ENCODE assay signal across 12 cellular contexts in genomic region chr6:45555981-45556771, GRCh38.
DNase-seq lines count a peak whose midpoint lies in the region; TF ChIP-seq lines count a peak whose summit lies in the region.
"Had no signal": no experiment of that assay in that cellular context is flagged by ENCODE, and none has a peak within 500 bp of the region (broad histone marks: within the 10 kb centered on the region; RNA-seq: fewer than 3 reads in every experiment).

No MANE protein-coding gene starts in this region.

- H3K9me3 ChIP-seq in SK-N-MC (ENCODE audit: low read depth, low read length) = no peaks in the 10 kb centered on the region
- H3K9me3 ChIP-seq in ascending aorta = no peaks in the 10 kb centered on the region

- H3K4me1 ChIP-seq in rectal smooth muscle tissue (ENCODE audit: control insufficient read depth, insufficient read depth, low read length) (no peaks in the 10 kb centered on the region), ascending aorta (no peaks in the 10 kb centered on the region)

- H3K27ac ChIP-seq in SK-N-MC (no peak overlapping the region), rectal smooth muscle tissue (ENCODE audit: low read depth, low read length) (peak overlapping the region; percentile 45), ascending aorta (no peak overlapping the region)

- H3K36me3 ChIP-seq in BJ (ENCODE audit: control insufficient read depth, insufficient read depth, low read length) (no peaks in the 10 kb centered on the region), SK-N-MC (ENCODE audit: insufficient read depth, low read length) (no peaks in the 10 kb centered on the region), rectal smooth muscle tissue (ENCODE audit: control insufficient read depth, insufficient read depth, low read length) (no peaks in the 10 kb centered on the region), ascending aorta (no peaks in the 10 kb centered on the region)

- CTCF ChIA-PET in BJ (lab: Yijun Ruan, JAX) = interaction anchor here (0.7 to 1.5 kb wide), 6 partner anchors 13 to 900 kb away, joined by 3 to 4 read pairs (median 4); no protein-coding TSS in a partner anchor

- H3K27me3 ChIP-seq in BJ (ENCODE audit: control insufficient read depth, insufficient read depth, low read length) (no peaks in the 10 kb centered on the region), rectal smooth muscle tissue (ENCODE audit: control insufficient read depth, insufficient read depth, low read length) (no peaks in the 10 kb centered on the region), ascending aorta (no peaks in the 10 kb centered on the region)

- intact Hi-C loops in ascending aorta (cut with DNase I) = no loop called here

- POLR2A ChIA-PET in BJ (lab: Charles Lee) = interaction anchor here (0.7 kb wide), 1 partner anchor 108 kb away, joined by 6 read pairs; no protein-coding TSS in a partner anchor

- H3K4me3 ChIP-seq in BJ (ENCODE audit: low read depth, low read length) (peak overlapping the region; percentile 34), SK-N-MC (peak overlapping the region; percentile 11; the same call in 1 of the 2 replicates), fibroblast of villous mesenchyme (ENCODE audit: low read depth, low read length) (peak overlapping the region; percentile 38), rectal smooth muscle tissue (ENCODE audit: low read length) (no peak overlapping the region), ascending aorta (peak overlapping the region in 1 of 2 donors; percentile 36)

- DNase-seq in BJ (ENCODE audit: low read depth) = peak; percentile 51
- no peak for DNase-seq in SK-N-MC (ENCODE audit: low read depth, low spot score)
- DNase-seq in fibroblast of villous mesenchyme (ENCODE audit: low read depth) = peak; percentile 89
- DNase-seq in NCI-H2029 treated with DMSO at 0.1 percent for 48 hours (lab: John Stamatoyannopoulos, UW) = no peak
- DNase-seq in effector CD4-positive, alpha-beta T cell = no peak
- no peak for DNase-seq in ascending aorta (ENCODE audit: low spot score in 2 of 2)
- no peak for DNase-seq in NCI-H1694 treated with DMSO at 0.1 percent for 48 hours (lab: John Stamatoyannopoulos, UW)
- DNase-seq: activated effector memory CD4-positive, alpha-beta T cell treated with Interleukin-2 at 50 U/mL for 16 hours; Calu3; H7; NCI-H2171 had no signal

- H3K9ac ChIP-seq in SK-N-MC (ENCODE audit: insufficient read length) (no peak overlapping the region), rectal smooth muscle tissue (ENCODE audit: low read length) (no peak overlapping the region)

- TF ChIP-seq CTCF in BJ (IDR thresholded peaks at IDR 0.05; ENCODE audit: insufficient read depth, low read depth, low read length) = no peak
- TF ChIP-seq CTCF in fibroblast of villous mesenchyme (IDR thresholded peaks at IDR 0.05; ENCODE audit: insufficient read depth, low read depth, low read length) = no peak
- no peak for TF ChIP-seq CTCF in ascending aorta (IDR thresholded peaks at IDR 0.05)

Comparison
In these comparisons a context has a peak if more than half of its experiments do, and no peak if none do; other contexts are left out.
1. DNase-seq: peak in BJ (single experiment) and fibroblast of villous mesenchyme (single experiment); none in SK-N-MC (single experiment), NCI-H2029 treated with DMSO at 0.1 percent for 48 hours (single experiment), effector CD4-positive, alpha-beta T cell (single experiment), ascending aorta (0 of 2) and NCI-H1694 treated with DMSO at 0.1 percent for 48 hours (single experiment).